38 cellular contexts compared by ENCODE assay signal in the genomic region with DNA sequence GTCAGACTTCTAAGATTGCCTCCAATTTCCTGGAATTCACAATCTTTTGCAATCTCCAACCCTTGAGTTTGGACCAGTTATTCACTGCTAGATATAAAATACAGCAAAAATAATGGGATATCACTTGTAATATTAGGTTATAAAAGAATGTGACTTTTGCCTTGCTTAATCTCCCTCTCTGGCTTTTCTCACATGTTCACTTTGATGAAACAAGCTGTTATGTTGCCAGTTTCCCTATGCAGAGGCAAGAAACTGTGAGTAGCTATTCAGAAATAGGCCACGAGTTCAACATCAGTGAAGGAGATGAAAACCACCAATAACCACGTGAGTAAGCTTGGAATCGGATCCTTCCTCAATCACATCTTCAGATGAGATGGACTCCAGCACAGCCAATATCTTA.
"Had no signal": no experiment of that assay in that cellular context is flagged by ENCODE, and none has a peak within 500 bp of the region (broad histone marks: within the 10 kb centered on the region; RNA-seq: fewer than 3 reads in every experiment).

No MANE protein-coding gene starts in this region.

- H3K27me3 Mint-ChIP-seq: activated CD8-positive, alpha-beta memory T cell treated with anti-CD3 and anti-CD28 coated beads, Interleukin-2, amount 10 ng/mL, durations not matched to agents 7 days and 5 days; activated naive CD4-positive, alpha-beta T cell treated with anti-CD3 and anti-CD28 coated beads, Interleukin-2, amount 50 U/mL, for 24 hours; activated naive CD8-positive, alpha-beta T cell treated with anti-CD3 and anti-CD28 coated beads for 36 hours; T-helper 17 cell had no signal

- H3K36me3 ChIP-seq: adrenal gland, breast epithelium, cardiac muscle cell, colonic mucosa, esophagus squamous epithelium, gastrocnemius medialis, heart left ventricle had no signal

- H3K27ac ChIP-seq: adrenal gland, breast epithelium, cardiac muscle cell, colonic mucosa, epithelial cell of prostate, esophagus squamous epithelium, foreskin keratinocyte, gastrocnemius medialis, heart left ventricle had no signal

- FAIRE-seq: endometrium, endothelial cell of umbilical vein had no signal

- ATAC-seq: activated CD8-positive, alpha-beta memory T cell treated with anti-CD3 and anti-CD28 coated beads, Interleukin-2, amount 10 ng/mL, durations not matched to agents 7 days and 5 days; activated CD8-positive, alpha-beta T cell treated with anti-CD3 and anti-CD28 coated beads, Interleukin-2, amount 10 ng/mL, durations not matched to agents 7 days and 5 days; activated naive CD8-positive, alpha-beta T cell treated with anti-CD3 and anti-CD28 coated beads, Interleukin-2, amount 50 U/mL, for 24 hours; foreskin keratinocyte; gastrocnemius medialis; heart left ventricle; T-helper 17 cell had no signal

- H3K4me3 Mint-ChIP-seq: activated CD4-positive, alpha-beta memory T cell treated with anti-CD3 and anti-CD28 coated beads for 36 hours; activated CD8-positive, alpha-beta memory T cell treated with anti-CD3 and anti-CD28 coated beads, Interleukin-2, amount 10 ng/mL, durations not matched to agents 7 days and 5 days; activated CD8-positive, alpha-beta T cell treated with anti-CD3 and anti-CD28 coated beads, Interleukin-2, amount 10 ng/mL, durations not matched to agents 7 days and 5 days; activated naive CD4-positive, alpha-beta T cell treated with anti-CD3 and anti-CD28 coated beads for 36 hours; activated naive CD4-positive, alpha-beta T cell treated with anti-CD3 and anti-CD28 coated beads, Interleukin-2, amount 50 U/mL, for 24 hours; activated naive CD8-positive, alpha-beta T cell treated with anti-CD3 and anti-CD28 coated beads for 36 hours; activated naive CD8-positive, alpha-beta T cell treated with anti-CD3 and anti-CD28 coated beads, Interleukin-2, amount 50 U/mL, for 24 hours; activated T-helper 1 cell treated with anti-CD3 and anti-CD28 coated beads, Interleukin-12 subunit alpha, Interleukin-12 subunit beta, Interleukin-2, Interleukin-4 antibody, amounts not matched to agents 30 ng/mL and 10 ng/mL and 1 ng/mL, durations not matched to agents 14 hours and 24 hours and 36 hours; brain; T-helper 17 cell; T-helper 2 cell treated with Interferon-gamma antibody and Interleukin-4, amounts not matched to agents 5 μg/mL and 100 μg/mL, for 36 hours had no signal

- H3K4me1 ChIP-seq: adrenal gland, breast epithelium, colonic mucosa, esophagus squamous epithelium, foreskin keratinocyte, gastrocnemius medialis, heart left ventricle had no signal

- H3K27ac Mint-ChIP-seq: activated CD4-positive, alpha-beta memory T cell treated with anti-CD3 and anti-CD28 coated beads for 36 hours; activated CD8-positive, alpha-beta memory T cell treated with anti-CD3 and anti-CD28 coated beads, Interleukin-2, amount 10 ng/mL, durations not matched to agents 7 days and 5 days; activated CD8-positive, alpha-beta T cell treated with anti-CD3 and anti-CD28 coated beads, Interleukin-2, amount 10 ng/mL, durations not matched to agents 7 days and 5 days; activated naive CD4-positive, alpha-beta T cell treated with anti-CD3 and anti-CD28 coated beads for 36 hours; activated naive CD4-positive, alpha-beta T cell treated with anti-CD3 and anti-CD28 coated beads, Interleukin-2, amount 50 U/mL, for 24 hours; activated naive CD8-positive, alpha-beta T cell treated with anti-CD3 and anti-CD28 coated beads for 36 hours; activated naive CD8-positive, alpha-beta T cell treated with anti-CD3 and anti-CD28 coated beads, Interleukin-2, amount 50 U/mL, for 24 hours; activated T-helper 1 cell treated with anti-CD3 and anti-CD28 coated beads, Interleukin-12 subunit alpha, Interleukin-12 subunit beta, Interleukin-2, Interleukin-4 antibody, amounts not matched to agents 30 ng/mL and 10 ng/mL and 1 ng/mL, durations not matched to agents 14 hours and 24 hours and 36 hours; activated T-helper 2 cell treated with anti-CD3 and anti-CD28 coated beads, Interferon-gamma antibody, Interleukin-2, Interleukin-4, amounts not matched to agents 10 μg/mL and 5 μg/mL and 100 μg/mL, durations not matched to agents 14 hours and 24 hours and 36 hours; brain; T-helper 17 cell; T-helper 2 cell treated with Interferon-gamma antibody and Interleukin-4, amounts not matched to agents 5 μg/mL and 100 μg/mL, for 36 hours had no signal

- H3K9me3 ChIP-seq: colonic mucosa, gastrocnemius medialis had no signal

- H3K4me3 ChIP-seq: adrenal gland, breast epithelium, cardiac muscle cell, colonic mucosa, esophagus squamous epithelium, gastrocnemius medialis, heart left ventricle had no signal

- H3K27me3 ChIP-seq: adrenal gland, breast epithelium, cardiac muscle cell, colonic mucosa, foreskin keratinocyte, gastrocnemius medialis, heart left ventricle had no signal

- DNase-seq: activated CD4-positive, alpha-beta memory T cell treated with anti-CD3 and anti-CD28 coated beads for 36 hours; activated CD4-positive, alpha-beta T cell treated with anti-CD3 and anti-CD28 coated beads for 1 hour; activated CD4-positive, alpha-beta T cell treated with anti-CD3 and anti-CD28 coated beads for 4 hours; activated CD4-positive, alpha-beta T cell treated with anti-CD3 and anti-CD28 coated beads, Interleukin-2, amount 50 U/mL, for 1 hour; activated CD4-positive, CD25-positive, alpha-beta regulatory T cell; activated CD8-positive, alpha-beta memory T cell treated with anti-CD3 and anti-CD28 coated beads, Interleukin-2, amount 10 ng/mL, durations not matched to agents 7 days and 5 days; activated CD8-positive, alpha-beta memory T cell treated with anti-CD3 and anti-CD28 coated beads, Interleukin-2, amount 50 U/mL, for 4 hours; activated CD8-positive, alpha-beta T cell treated with anti-CD3 and anti-CD28 coated beads, Interleukin-2, amount 10 ng/mL, durations not matched to agents 7 days and 5 days; activated effector memory CD4-positive, alpha-beta T cell treated with anti-CD3 and anti-CD28 coated beads, Interleukin-2, amount 50 U/mL, for 16 hours; activated naive CD4-positive, alpha-beta T cell treated with anti-CD3 and anti-CD28 coated beads for 36 hours; activated naive CD8-positive, alpha-beta T cell treated with anti-CD3 and anti-CD28 coated beads for 36 hours; activated naive CD8-positive, alpha-beta T cell treated with anti-CD3 and anti-CD28 coated beads, Interleukin-2, amount 50 U/mL, for 24 hours; activated T-cell treated with anti-CD3 and anti-CD28 coated beads, Interleukin-2, amount 50 U/mL, for 1 hour; activated T-cell treated with anti-CD3 and anti-CD28 coated beads, Interleukin-2, amount 50 U/mL, for 48 hours; adrenal gland; amygdala; aorta; central memory CD4-positive, alpha-beta T cell; cerebellar nuclear complex; colonic mucosa; effector CD8-positive, alpha-beta T cell; esophagus squamous epithelium; foreskin keratinocyte; gastrocnemius medialis; glutamatergic neuron; heart left ventricle; T-helper 1 cell; T-helper 17 cell had no signal

- H3K4me1 Mint-ChIP-seq: brain, T-helper 17 cell had no signal
